ENCODE assay signal across 1 cellular context in the genomic region with DNA sequence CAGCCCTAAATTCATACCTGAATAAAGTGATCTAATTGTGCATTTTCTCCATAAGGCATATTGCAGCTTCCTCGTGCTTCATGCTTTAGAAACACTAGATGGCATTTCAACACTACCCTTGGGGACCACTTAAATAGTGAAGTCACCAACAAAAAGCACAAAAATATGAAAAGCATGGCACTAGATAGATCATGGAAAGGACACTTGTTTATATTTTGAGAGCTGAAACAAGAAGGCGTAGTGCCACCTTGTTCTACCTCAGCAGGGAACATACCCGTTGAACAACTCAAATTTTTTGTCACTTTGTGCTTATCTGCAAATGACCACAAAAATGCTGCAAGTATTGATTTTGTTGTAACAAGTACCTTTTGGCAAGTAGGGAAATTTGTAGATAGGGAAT.
TF ChIP-seq lines count a peak whose summit lies in the region.

No MANE protein-coding gene starts in this region.

TF ChIP-seq in H1, 55 proteins besides CTCF, POLR2A, EP300 and RAD21:
- no peak for TF ChIP-seq EZH2 (IDR thresholded peaks at IDR 0.05; ENCODE audit: low read depth, low read length, severe bottlenecking)
- TF ChIP-seq RXRA (IDR thresholded peaks at IDR 0.05; ENCODE audit: insufficient read depth, low read depth, low read length): no peak
- TF ChIP-seq, protein P1, sequence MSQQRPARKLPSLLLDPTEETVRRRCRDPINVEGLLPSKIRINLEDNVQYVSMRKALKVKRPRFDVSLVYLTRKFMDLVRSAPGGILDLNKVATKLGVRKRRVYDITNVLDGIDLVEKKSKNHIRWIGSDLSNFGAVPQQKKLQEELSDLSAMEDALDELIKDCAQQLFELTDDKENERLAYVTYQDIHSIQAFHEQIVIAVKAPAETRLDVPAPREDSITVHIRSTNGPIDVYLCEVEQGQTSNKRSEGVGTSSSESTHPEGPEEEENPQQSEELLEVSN (IDR thresholded peaks at IDR 0.05): no peak
- TF ChIP-seq FOSL1 (IDR thresholded peaks at IDR 0.05; ENCODE audit: insufficient read depth, low read depth, low read length): no peak
- TF ChIP-seq TCF12 (IDR thresholded peaks at IDR 0.05; ENCODE audit: low read depth, low read length): no peak
- no peak for TF ChIP-seq HDAC2 (IDR thresholded peaks at IDR 0.05; ENCODE audit: borderline replicate concordance in 1 of 2, low read depth in 2 of 2, low read length in 2 of 2)
- TF ChIP-seq JUN (IDR thresholded peaks at IDR 0.05; ENCODE audit: low read depth, low read length): no peak
- TF ChIP-seq POLR2AphosphoS5 (IDR thresholded peaks at IDR 0.05; ENCODE audit: low read depth, low read length): no peak
TF ChIP-seq in H1: peak in this region for 0.
